In genomic region chr12:8221375-8221774, GRCh38 we compare ENCODE assay signal across 10 cellular contexts. TPM values are rescaled to one million over a fixed set of nuclear protein-coding genes. Genes with fewer than 3 reads are reported as not detected.
A peak's percentile ranks its signal among the peaks of the same experiment; 100 is the strongest.
DNase-seq lines count a peak whose midpoint lies in the region; ATAC-seq and TF ChIP-seq lines count a peak whose summit lies in the region.
"Not testable (repeated sequence)": the region's sequence is repeated elsewhere in the genome, so short reads cannot be mapped to it uniquely, and the experiment has no call there.
"Had no signal": no experiment of that assay in that cellular context is flagged by ENCODE, and none has a peak within 500 bp of the region (broad histone marks: within the 10 kb centered on the region; RNA-seq: fewer than 3 reads in every experiment).

No MANE protein-coding gene starts in this region.

- not testable (repeated sequence) for H3K4me1 ChIP-seq in BE2C, heart right ventricle, spleen

- DNase-seq in BE2C (peak; percentile 48), Daoy (ENCODE audit: low read depth) (peak; percentile 23), NCI-H146 (lab: John Stamatoyannopoulos, UW) (peak; percentile 13), SK-N-MC (ENCODE audit: low read depth, low spot score) (peak; percentile 32), dermis microvascular lymphatic vessel endothelial cell (ENCODE audit: low read depth in 2 of 2) (peak; percentile 88 to 95), heart right ventricle (peak; percentile 25 to 86), medulla oblongata (ENCODE audit: extremely low spot score) (peak; percentile 18), spleen (peak; percentile 48)

- not testable (repeated sequence) for TF ChIP-seq CTCF in BE2C (IDR thresholded peaks at IDR 0.05; ENCODE audit: low read depth, low read length); heart right ventricle (IDR thresholded peaks at IDR 0.05); spleen (IDR thresholded peaks at IDR 0.05 in 8 of 11, conservative IDR thresholded peaks at IDR 0.05 in 3 of 11)

- not testable (repeated sequence) for H3K9me3 ChIP-seq in BE2C; SK-N-MC (ENCODE audit: low read depth, low read length); heart right ventricle; spleen

- not testable (repeated sequence) for H3K36me3 ChIP-seq in BE2C; SK-N-MC (ENCODE audit: insufficient read depth, low read length); heart right ventricle; spleen

- H3K27ac ChIP-seq in SK-N-MC, spleen: not testable (repeated sequence)
- H3K27ac ChIP-seq in heart right ventricle = peak overlapping the region in 2 of 10 donors; percentile 15 to 47

- H3K4me3 ChIP-seq in BE2C (ENCODE audit: low read depth, low read length); SK-N-MC; spleen: not testable (repeated sequence)
- peak overlapping the region in 2 of 10 donors; percentile 11 to 14 for H3K4me3 ChIP-seq in heart right ventricle

- not testable (repeated sequence) for H3K9ac ChIP-seq in SK-N-MC (ENCODE audit: insufficient read length)

- WGBS in heart right ventricle, 2 donors = 74 to 82% methylated on average over 21 of the region's 21 CpGs
- WGBS in spleen, 5 donors = 83 to 91% (median 86%) methylated on average over 18 to 21 of the region's 21 CpGs

- H3K27me3 ChIP-seq in BE2C; heart right ventricle; spleen (replicated peaks in 1 of 7): not testable (repeated sequence)

- not testable (repeated sequence) for TF ChIP-seq POLR2A in spleen (IDR thresholded peaks at IDR 0.05)

- intact Hi-C loops in heart right ventricle (cut with DNase I) = loop anchor here in 1 of 10 donors (10.0 kb wide), 1 partner anchor 107 kb away; no protein-coding TSS in a partner anchor
- intact Hi-C loops in spleen (cut with DNase I; ENCODE audit: low total_unique reads) = not testable (repeated sequence)

- not testable (repeated sequence) for ATAC-seq in heart right ventricle

RNA-seq across cellular contexts. Expression of gene FAM90A1, which starts 6.0 kb away (rescaled TPM):
- 0.52 TPM for polyA plus RNA-seq in BE2C (2012; ENCODE audit: insufficient read depth, insufficient read length, low read depth)
- total RNA-seq in Daoy (2014; rRNA removed; shearing (Covaris generic)) = 0.17 TPM in 1 of 2 replicates, not detected in the other
- total RNA-seq in dermis microvascular lymphatic vessel endothelial cell = not detected in 2 replicates
- under 1 TPM in 6 of 10 donors, not detected in 4; 0.10 to 0.44 (median 0.21) TPM for total RNA-seq in heart right ventricle
- polyA plus RNA-seq in heart right ventricle = under 1 TPM in 1 of 2 donors, not detected in 1; 0.03 TPM
- total RNA-seq in spleen = under 1 TPM in 5 of 7 donors, not detected in 2; 0.14 to 0.73 (median 0.19) TPM
- under 1 TPM; 0.20 to 0.35 (median 0.32) TPM for polyA plus RNA-seq in spleen
- total RNA-seq: H4, HT1080 had no signal

Comparison
In these comparisons a context has a peak if more than half of its experiments do, and no peak if none do; other contexts are left out.
1. DNase-seq: peak in every context shown above with its lines; median percentile 92 in dermis microvascular lymphatic vessel endothelial cell; 56 in heart right ventricle; 48 in BE2C; 48 in spleen; 32 in SK-N-MC; 23 in Daoy; 18 in medulla oblongata; 13 in NCI-H146.